8 cellular contexts compared by ENCODE assay signal in genomic region chr17:64496786-64497564, GRCh38. TPM values are rescaled to one million over a fixed set of nuclear protein-coding genes. Genes with fewer than 3 reads are reported as not detected.
A peak's percentile ranks its signal among the peaks of the same experiment; 100 is the strongest.
DNase-seq lines count a peak whose midpoint lies in the region; ATAC-seq, FAIRE-seq and TF ChIP-seq lines count a peak whose summit lies in the region.

TSS of gene POLG2 (minus strand) at chr17:64497054. CDS start at chr17:64496968, 86 bp downstream.

- POLR2A ChIA-PET in H1 (lab: Charles Lee; ENCODE audit: partially characterized antibody): interaction anchor here (1.0 to 11.8 kb wide), 25 partner anchors 8 to 352 kb away, joined by 3 to 320 read pairs (median 5); partner anchors contain the start of genes CEP95, DDX5 and SMURF2

- peak within 1 kb of the TSS; percentile 87 for H4K5ac ChIP-seq in H1 (ENCODE audit: insufficient read length, low read depth, low read length)

- no peak within 1 kb of the TSS for H2BK20ac ChIP-seq in H1 (ENCODE audit: low read length)

- H3K79me2 ChIP-seq in H1 (ENCODE audit: control insufficient read depth in 1 of 2, insufficient read depth in 2 of 2, low read length in 2 of 2): peaks cover 10 to 52% of the 10 kb centered on the region in 2 experiments

- no peak within 1 kb of the TSS for H3K23ac ChIP-seq in H1 (ENCODE audit: insufficient read length)

- peak within 1 kb of the TSS; percentile 69 for H4K91ac ChIP-seq in H1 (replicated peaks; ENCODE audit: insufficient read length, low read length)

- TF ChIP-seq EP300 in H1 (IDR thresholded peaks at IDR 0.05; ENCODE audit: borderline replicate concordance in 1 of 2, low read depth in 2 of 2, low read length in 2 of 2): no peak

- H3K56ac ChIP-seq in H1 (replicated peaks; ENCODE audit: insufficient read length, low read depth, low read length): peak within 1 kb of the TSS; percentile 42

- peak within 1 kb of the TSS; percentile 95 for H3K27ac ChIP-seq in HUES48 (ENCODE audit: low read depth, low read length)
- H3K27ac ChIP-seq in H1 (ENCODE audit: low read depth, low read length): peak within 1 kb of the TSS; percentile 85

- H3K18ac ChIP-seq in H1 (ENCODE audit: extremely low read depth, low read length): peak within 1 kb of the TSS; percentile 90

- peaks cover 6% of the 10 kb centered on the region for H3K79me1 ChIP-seq in H1 (ENCODE audit: low read depth, low read length)

- no peak within 1 kb of the TSS for H2BK120ac ChIP-seq in H1 (replicated peaks; ENCODE audit: low read depth, low read length)

- peak within 1 kb of the TSS; percentile 83 to 92 for H3K4me2 ChIP-seq in H1 (ENCODE audit: insufficient read depth in 1 of 2, low read depth in 2 of 2, low read length in 2 of 2)

- H2AFZ ChIP-seq in H1 (ENCODE audit: low read length): peak within 1 kb of the TSS; percentile 87

- ATAC-seq in GM21390 (IDR thresholded peaks at IDR 0.05; ENCODE audit: unreplicated experiment): peak; percentile 84

- H3K4me1 ChIP-seq in HUES48 (ENCODE audit: control insufficient read depth, insufficient read depth, low read length): peaks cover 5% of the 10 kb centered on the region; the same call in 1 of the 2 replicates
- peaks cover 0 to 7% (median 3%) of the 10 kb centered on the region in 4 experiments; a peak in 5 of 7 replicates for H3K4me1 ChIP-seq in H1 (replicated peaks in 1 of 4; ENCODE audit: control insufficient read depth in 3 of 4, insufficient read depth in 4 of 4, low read length in 3 of 4)

- no peak within 1 kb of the TSS for H2AK5ac ChIP-seq in H1 (ENCODE audit: low read depth, low read length)

- no peaks in the 10 kb centered on the region for H3K27me3 ChIP-seq in HUES48 (ENCODE audit: control insufficient read depth, insufficient read depth, low read length)
- no peaks in the 10 kb centered on the region for H3K27me3 ChIP-seq in H1 (replicated peaks in 1 of 4; ENCODE audit: control insufficient read depth in 3 of 4, extremely low read depth in 1 of 4, insufficient read depth in 3 of 4, low read length in 3 of 4)

- H2BK5ac ChIP-seq in H1 (ENCODE audit: low read depth, low read length): peak within 1 kb of the TSS; percentile 72

- H4K8ac ChIP-seq in H1 (ENCODE audit: extremely low read depth, insufficient read depth, low read length): peak within 1 kb of the TSS; percentile 71

- peak; percentile 33 to 65 (median 51); a peak in 3 of 4 replicates for TF ChIP-seq CTCF in H1 (IDR thresholded peaks at IDR 0.05; ENCODE audit: control extremely low read depth in 1 of 3, insufficient read depth in 1 of 3, low read depth in 1 of 3, low read length in 3 of 3)

- H3K9me3 ChIP-seq in HUES48 (ENCODE audit: control insufficient read depth, insufficient read depth, low read length) (peaks cover 3% of the 10 kb centered on the region; the same call in 1 of the 2 replicates), H1 (ENCODE audit: insufficient read depth in 2 of 2, low read depth in 1 of 2, low read length in 1 of 2) (no peaks in the 10 kb centered on the region)

- CTCF ChIA-PET in H1 (lab: Charles Lee; ENCODE audit: partially characterized antibody): interaction anchor here (1.1 to 4.6 kb wide), 6 partner anchors 10 to 187 kb away, joined by 3 to 29 read pairs (median 4); partner anchors contain the start of genes CEP95 and DDX5

- FAIRE-seq in H1 (lab: Jason Lieb, UNC): no peak

- H3K4me3 ChIP-seq in HUES48 (ENCODE audit: low read depth, low read length) (peak within 1 kb of the TSS; percentile 94), H1 (ENCODE audit: extremely low read depth in 1 of 4, insufficient read depth in 2 of 4, low read depth in 3 of 4, low read length in 4 of 4) (peak within 1 kb of the TSS; percentile 67 to 92 (median 80))

- TF ChIP-seq POLR2A in H1 (IDR thresholded peaks at IDR 0.05; ENCODE audit: control extremely low read depth in 1 of 2, low read depth in 2 of 2, low read length in 2 of 2): peak; percentile 55 to 87

- no peak within 1 kb of the TSS for H2BK12ac ChIP-seq in H1 (ENCODE audit: low read depth, low read length)

- TF ChIP-seq RAD21 in H1 (IDR thresholded peaks at IDR 0.05 in 1 of 2, conservative IDR thresholded peaks at IDR 0.05 in 1 of 2; ENCODE audit: low read depth in 2 of 2, low read length in 2 of 2): peak; percentile 38 to 41; a peak in 3 of 4 replicates

- no peak within 1 kb of the TSS for H2BK15ac ChIP-seq in H1 (ENCODE audit: low read length)

- H3K36me3 ChIP-seq in HUES48 (ENCODE audit: control insufficient read depth, insufficient read depth, low read length): peaks cover 67% of the 10 kb centered on the region
- H3K36me3 ChIP-seq in H1 (ENCODE audit: control insufficient read depth in 2 of 4, insufficient read depth in 4 of 4, low read length in 3 of 4): peaks cover 26 to 58% (median 38%) of the 10 kb centered on the region in 4 experiments

- H3K14ac ChIP-seq in H1 (ENCODE audit: insufficient read length): no peak within 1 kb of the TSS

- peaks cover 6% of the 10 kb centered on the region for H3K23me2 ChIP-seq in H1 (ENCODE audit: low read depth, low read length)

- no peak within 1 kb of the TSS for H3K4ac ChIP-seq in H1 (replicated peaks; ENCODE audit: insufficient read length, low read depth, low read length)

- H3K9ac ChIP-seq in HUES48 (ENCODE audit: low read depth, low read length): peak within 1 kb of the TSS; percentile 84
- H3K9ac ChIP-seq in H1 (replicated peaks in 1 of 4; ENCODE audit: extremely low read depth in 1 of 4, low read depth in 3 of 4, low read length in 3 of 4): peak within 1 kb of the TSS in 3 of 4 experiments; percentile 46 to 76 (median 57); a peak in 6 of 7 replicates

- H4K20me1 ChIP-seq in H1 (replicated peaks in 1 of 2; ENCODE audit: control insufficient read depth in 1 of 2, insufficient read depth in 2 of 2, low read length in 2 of 2): peaks cover 7 to 13% of the 10 kb centered on the region in 2 experiments

- WGBS in H1 (ENCODE audit: extremely low coverage in 1 of 2, insufficient coverage in 1 of 2, insufficient read length in 1 of 2, insufficient replicate concordance in 2 of 2, low coverage in 1 of 2, low lambda C conversion rate in 2 of 2, missing lambda C conversion rate in 1 of 2), 2 experiments: 1% methylated on average over 47 of the region's 50 CpGs; no CpG with 5 or more reads in 1 of the 2 experiments

- DNase-seq in D341Med (ENCODE audit: low spot score) (peak; percentile 99), NOMO-1 treated with dmso at 0.1 percent for 144 hours (lab: John Stamatoyannopoulos, UW; ENCODE audit: unreplicated experiment) (peak; percentile 90), H1 (ENCODE audit: low read depth in 1 of 2, low spot score in 2 of 2) (peak; percentile 73 to 94), mesenteric fat pad (ENCODE audit: low spot score) (peak; percentile 98)
- DNase-seq in activated CD8-positive, alpha-beta memory T cell treated with anti-CD3 and anti-CD28 coated beads for 48 hours (ENCODE audit: low read depth in 2 of 3, low spot score in 2 of 3): peak; percentile 91 to 96 (median 95)
- DNase-seq in stimulated activated CD8-positive, alpha-beta memory T cell treated with anti-CD3 and anti-CD28 coated beads, Interleukin-15, amount 100 ng/mL, for 1 hour (ENCODE audit: low read depth): peak; percentile 87

TF ChIP-seq in H1, 55 proteins besides CTCF, POLR2A, EP300 and RAD21 (continues in another document):
- TF ChIP-seq E2F6 (IDR thresholded peaks at IDR 0.05): peak; percentile 36; the same call in 1 of the 2 replicates
- no peak for TF ChIP-seq EGR1 (IDR thresholded peaks at IDR 0.05; ENCODE audit: borderline replicate concordance, low read depth, low read length)
- no peak for TF ChIP-seq CBX5 (IDR thresholded peaks at IDR 0.05; ENCODE audit: low read depth, low read length)
- no peak for TF ChIP-seq BACH1 (IDR thresholded peaks at IDR 0.05; ENCODE audit: low read length)
- no peak for TF ChIP-seq SP4 (IDR thresholded peaks at IDR 0.05; ENCODE audit: low read length)
- TF ChIP-seq KDM4A (IDR thresholded peaks at IDR 0.05; ENCODE audit: low read depth, low read length, severe bottlenecking): peak; percentile 74
- peak; percentile 61; the same call in 1 of the 2 replicates for TF ChIP-seq GABPA (IDR thresholded peaks at IDR 0.05; ENCODE audit: borderline replicate concordance, insufficient read depth, low read length)
- no peak for TF ChIP-seq SRF (IDR thresholded peaks at IDR 0.05; ENCODE audit: low read depth, low read length)
- TF ChIP-seq FOSL1 (IDR thresholded peaks at IDR 0.05; ENCODE audit: insufficient read depth, low read depth, low read length): no peak
- TF ChIP-seq RXRA (IDR thresholded peaks at IDR 0.05; ENCODE audit: insufficient read depth, low read depth, low read length): no peak
- TF ChIP-seq POLR2AphosphoS5 (IDR thresholded peaks at IDR 0.05; ENCODE audit: low read depth, low read length): peak; percentile 79
- TF ChIP-seq MAX (IDR thresholded peaks at IDR 0.05): peak; percentile 54
- TF ChIP-seq TCF12 (IDR thresholded peaks at IDR 0.05; ENCODE audit: low read depth, low read length): no peak
- TF ChIP-seq NRF1 (IDR thresholded peaks at IDR 0.05; ENCODE audit: low read depth, low read length): peak; percentile 85
- no peak for TF ChIP-seq RNF2 (IDR thresholded peaks at IDR 0.05; ENCODE audit: borderline replicate concordance, low read depth, low read length, missing control alignments, poor library complexity, severe bottlenecking)
- no peak for TF ChIP-seq JUN (IDR thresholded peaks at IDR 0.05; ENCODE audit: low read depth, low read length)
- TF ChIP-seq ZNF274 (IDR thresholded peaks at IDR 0.05; ENCODE audit: borderline replicate concordance, extremely low read depth, low read length): no peak
- TF ChIP-seq EZH2 (IDR thresholded peaks at IDR 0.05; ENCODE audit: low read depth, low read length, severe bottlenecking): no peak

RNA-seq across cellular contexts. Expression of gene POLG2, which starts in this region (rescaled TPM):
- 30.9 and 34.3 TPM in 2 replicates for total RNA-seq in H1 (2021; fragmentation: NEBNext Ultra II Directional; extraction: Animal tissue kit (Norgen Biotek cat#: 25700))
- 8.2 and 9.7 TPM in 2 replicates for polyA plus RNA-seq in H1 (2011; rRNA removed)
- 14.6 TPM for polyA plus RNA-seq in H1 (2011; cell fraction: cytosol; rRNA removed)
- 13.3 TPM for polyA plus RNA-seq in H1 (2011; cell fraction: nucleus; rRNA removed)
- polyA plus RNA-seq in H1 (2012, experiment 1 of 2): 21.2 to 31.3 TPM (median 22.1 TPM) in 4 replicates
- 3.2 TPM for polyA plus RNA-seq in H1 (2012, experiment 2 of 2)
- 20.8 TPM for polyA plus RNA-seq in H1 (2013, experiment 1 of 2)
- 18.3 TPM for polyA plus RNA-seq in H1 (2013, experiment 2 of 2)
- 8.1 and 11.1 TPM in 2 replicates for polyA minus RNA-seq in H1 (2011; rRNA and poly(A)+ RNA removed)
- polyA minus RNA-seq in H1 (2011; cell fraction: cytosol; rRNA and poly(A)+ RNA removed): 11.4 TPM
- 25.4 TPM for polyA minus RNA-seq in H1 (2011; cell fraction: nucleus; rRNA and poly(A)+ RNA removed)
- 11.6 TPM for total RNA-seq in mesenteric fat pad

Comparison
In these comparisons a context has a peak if more than half of its experiments do, and no peak if none do; other contexts are left out.
1. Peak in every context shown above with its lines: DNase-seq, ATAC-seq, H3K4me3 ChIP-seq and H3K27ac ChIP-seq.